In the genomic region with DNA sequence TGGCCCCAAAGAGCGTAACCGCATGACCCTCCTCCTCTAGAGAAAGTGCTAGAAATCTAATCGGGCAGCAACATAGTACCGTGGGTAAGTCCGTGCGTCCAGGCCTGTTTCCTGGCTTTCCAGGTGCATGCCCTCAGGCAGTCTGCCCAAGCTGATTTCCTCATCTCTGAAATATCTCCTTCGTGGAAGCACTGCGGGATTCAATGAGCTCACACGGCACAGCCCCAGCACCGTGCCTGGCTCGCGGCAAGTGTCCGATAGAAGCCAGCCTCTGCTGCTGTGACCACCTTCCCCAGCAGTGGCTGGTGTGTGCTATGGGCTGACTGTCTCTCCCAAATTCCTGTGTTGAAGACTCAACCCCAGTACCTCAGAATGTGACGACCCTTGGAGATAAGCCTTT, we compare ENCODE assay signal across 33 cellular contexts. TPM values are rescaled to one million over a fixed set of nuclear protein-coding genes. Genes with fewer than 3 reads are reported as not detected.
DNase-seq lines count a peak whose midpoint lies in the region; ATAC-seq, FAIRE-seq and TF ChIP-seq lines count a peak whose summit lies in the region.
"Had no signal": no experiment of that assay in that cellular context is flagged by ENCODE, and none has a peak within 500 bp of the region (broad histone marks: within the 10 kb centered on the region; RNA-seq: fewer than 3 reads in every experiment).

No MANE protein-coding gene starts in this region.

- H2AFZ ChIP-seq in KMS-11 (ENCODE audit: low read depth) (no peak overlapping the region), HepG2 (ENCODE audit: low read length) (no peak overlapping the region)

- intact Hi-C loops in HepG2 (cut with micrococcal nuclease; ENCODE audit: unreplicated experiment), result no loop called here
- intact Hi-C loops in CD4-positive, alpha-beta memory T cell (cut with micrococcal nuclease), result no loop called here

- DNase-seq in HepG2 (ENCODE audit: low spot score) (no peak), cerebellar nuclear complex (lab: John Stamatoyannopoulos, UW) (no peak)
- no peak for DNase-seq in CD4-positive, alpha-beta memory T cell
- DNase-seq: ACHN; activated CD4-positive, alpha-beta T cell treated with anti-CD3 and anti-CD28 coated beads for 48 hours; activated gamma-delta T cell treated with Interleukin-2 at 50 U/mL for 16 hours; activated naive CD8-positive, alpha-beta T cell treated with anti-CD3 and anti-CD28 coated beads, Interleukin-2, amount 50 U/mL, for 24 hours; activated T-cell treated with anti-CD3 and anti-CD28 coated beads, Interleukin-2, amount 50 U/mL, for 24 hours; EL; H7; KG1; NCI-H2029; NCI-H226; NCI-H69; ovary; PC-3; SHP77; stimulated activated CD4-positive, alpha-beta T cell treated with anti-CD3 and anti-CD28 coated beads, Interleukin-2, amount 100 ng/mL, for 24 hours; stimulated activated CD8-positive, alpha-beta memory T cell treated with anti-CD3 and anti-CD28 coated beads, Interleukin-4, amount 100 ng/mL, for 48 hours; stimulated activated naive CD8-positive, alpha-beta T cell treated with anti-CD3 and anti-CD28 coated beads, Interleukin-15, amount 100 ng/mL, for 72 hours had no signal

- H3K4me3 ChIP-seq in KMS-11 (IDR thresholded peaks at IDR 0.05; ENCODE audit: insufficient read depth, low read depth, low read length), result no peak overlapping the region
- no peak overlapping the region for H3K4me3 ChIP-seq in HepG2 (replicated peaks in 1 of 3; ENCODE audit: insufficient read depth in 1 of 3, low read depth in 2 of 3, low read length in 3 of 3)
- no peak overlapping the region for H3K4me3 ChIP-seq in skeletal muscle tissue (ENCODE audit: low read length in 3 of 3)
- H3K4me3 ChIP-seq in CD4-positive, alpha-beta memory T cell (ENCODE audit: low read length in 2 of 2), result no peak overlapping the region
- H3K4me3 ChIP-seq: ovary, spleen, thoracic aorta, uterus had no signal

- no peaks in the 10 kb centered on the region for H3K36me3 ChIP-seq in KMS-11 (ENCODE audit: insufficient read depth)
- H3K36me3 ChIP-seq in HepG2 (replicated peaks in 1 of 2; ENCODE audit: control insufficient read depth in 1 of 2, insufficient read depth in 2 of 2, low read length in 2 of 2), result peaks cover 2 to 19% of the 10 kb centered on the region in 2 experiments; a peak in 3 of 5 replicates
- peaks cover 36 to 60% (median 42%) of the 10 kb centered on the region in 3 donors for H3K36me3 ChIP-seq in skeletal muscle tissue (ENCODE audit: control insufficient read depth in 3 of 3, insufficient read depth in 3 of 3, low read length in 3 of 3)
- peaks cover 10% of the 10 kb centered on the region for H3K36me3 ChIP-seq in CD4-positive, alpha-beta memory T cell (ENCODE audit: insufficient read depth, low read length)
- H3K36me3 ChIP-seq: ovary, thoracic aorta, uterus had no signal

- H3K27ac ChIP-seq in KMS-11, result peak overlapping the region; percentile 97
- H3K27ac ChIP-seq in HepG2 (ENCODE audit: extremely low read length, insufficient read depth, low read length), result peak overlapping the region; percentile 81
- no peak overlapping the region for H3K27ac ChIP-seq in skeletal muscle tissue (ENCODE audit: low read depth, low read length)
- no peak overlapping the region for H3K27ac ChIP-seq in CD4-positive, alpha-beta memory T cell (ENCODE audit: low read depth, low read length)
- H3K27ac ChIP-seq: ovary, spleen, thoracic aorta, uterus had no signal

- H3K4me3 Mint-ChIP-seq in brain, result no peak overlapping the region
- H3K4me3 Mint-ChIP-seq in CD4-positive, alpha-beta memory T cell, result no peak overlapping the region
- H3K4me3 Mint-ChIP-seq: activated naive CD8-positive, alpha-beta T cell treated with anti-CD3 and anti-CD28 coated beads, Interleukin-2, amount 50 U/mL, for 24 hours; activated T-cell treated with anti-CD3 and anti-CD28 coated beads, Interleukin-2, amount 50 U/mL, for 24 hours; B cell; stimulated activated naive CD8-positive, alpha-beta T cell treated with anti-CD3 and anti-CD28 coated beads, Interleukin-15, amount 100 ng/mL, for 72 hours; T-helper 2 cell treated with Interferon-gamma antibody and Interleukin-4, amounts not matched to agents 5 μg/mL and 100 μg/mL, for 36 hours had no signal

- H3K9me3 ChIP-seq in HepG2 (ENCODE audit: low read length), result no peaks in the 10 kb centered on the region
- H3K9me3 ChIP-seq in skeletal muscle tissue (ENCODE audit: control insufficient read depth in 3 of 3, low read length in 3 of 3), result no peaks in the 10 kb centered on the region
- H3K9me3 ChIP-seq in CD4-positive, alpha-beta memory T cell (ENCODE audit: control insufficient read depth in 1 of 2, low read length in 2 of 2), result no peaks in the 10 kb centered on the region
- H3K9me3 ChIP-seq: ovary, spleen, thoracic aorta, uterus had no signal

- H3K9me3 Mint-ChIP-seq in brain, result peaks cover 0 to under 1% (median 0%) of the 10 kb centered on the region in 5 experiments
- H3K9me3 Mint-ChIP-seq in CD4-positive, alpha-beta memory T cell, result no peaks in the 10 kb centered on the region
- H3K9me3 Mint-ChIP-seq: activated naive CD8-positive, alpha-beta T cell treated with anti-CD3 and anti-CD28 coated beads, Interleukin-2, amount 50 U/mL, for 24 hours; activated T-cell treated with anti-CD3 and anti-CD28 coated beads, Interleukin-2, amount 50 U/mL, for 24 hours; stimulated activated naive CD8-positive, alpha-beta T cell treated with anti-CD3 and anti-CD28 coated beads, Interleukin-15, amount 100 ng/mL, for 72 hours; T-helper 2 cell treated with Interferon-gamma antibody and Interleukin-4, amounts not matched to agents 5 μg/mL and 100 μg/mL, for 36 hours had no signal

- H3K9ac ChIP-seq in KMS-11, result no peak overlapping the region
- H3K9ac ChIP-seq in HepG2 (ENCODE audit: insufficient read depth, low read depth, low read length), result no peak overlapping the region
- peak overlapping the region in 2 of 3 donors; percentile 11 to 35 for H3K9ac ChIP-seq in skeletal muscle tissue (ENCODE audit: low read depth in 1 of 3, low read length in 3 of 3)

- H3K4me1 ChIP-seq in KMS-11 (ENCODE audit: low read depth, poor library complexity, severe bottlenecking), result peaks cover 91% of the 10 kb centered on the region
- peaks cover 84% of the 10 kb centered on the region for H3K4me1 ChIP-seq in HepG2 (ENCODE audit: insufficient read depth, low read length)
- H3K4me1 ChIP-seq in skeletal muscle tissue (ENCODE audit: control insufficient read depth in 3 of 3, insufficient read depth in 3 of 3, low read length in 3 of 3), result peaks cover 31 to 71% (median 37%) of the 10 kb centered on the region in 3 donors
- H3K4me1 ChIP-seq in CD4-positive, alpha-beta memory T cell (ENCODE audit: insufficient read depth, low read length), result no peaks in the 10 kb centered on the region
- H3K4me1 ChIP-seq: uterus had no signal

- in situ Hi-C loops in HepG2 (cut with HindIII; ENCODE audit: extremely low pct_ligation_motif_present, low pct_unique_long_range_greater_than_20kb), result loop anchor here (10.0 kb wide), 1 partner anchor 126 kb away; a partner anchor contains a TSS

- no TSS peak for BruUV-seq in HepG2 (replicated peaks; lab: Mats Ljungman, UMichigan)

- no peak for ATAC-seq in HepG2
- ATAC-seq in HG02973 (IDR thresholded peaks at IDR 0.05; ENCODE audit: unreplicated experiment), result no peak
- ATAC-seq: activated naive CD8-positive, alpha-beta T cell treated with anti-CD3 and anti-CD28 coated beads, Interleukin-2, amount 50 U/mL, for 24 hours; PC-3; stimulated activated naive CD8-positive, alpha-beta T cell treated with anti-CD3 and anti-CD28 coated beads, Interleukin-15, amount 100 ng/mL, for 72 hours had no signal

- H3K79me2 ChIP-seq in KMS-11 (ENCODE audit: insufficient read depth, low read depth) (no peaks in the 10 kb centered on the region), HepG2 (ENCODE audit: insufficient read depth, low read length) (no peaks in the 10 kb centered on the region)

- FAIRE-seq in HepG2 (lab: Jason Lieb, UNC), result no peak
- FAIRE-seq: endometrium, frontal cortex, GM12891, HTR-8/SVneo had no signal

- CTCF ChIA-PET in HepG2 (lab: Yijun Ruan, JAX; ENCODE audit: low intra/inter-chr PET ratio, low total read pairs), result no interaction called here
- CTCF ChIA-PET in CD4-positive, alpha-beta memory T cell (lab: Charles Lee; ENCODE audit: partially characterized antibody), result interaction anchor here (0.7 to 8.7 kb wide), 2 partner anchors 249 to 267 kb away, joined by 3 to 81 read pairs; no protein-coding TSS in a partner anchor

- no peak for TF ChIP-seq POLR2A in HepG2 (IDR thresholded peaks at IDR 0.05; ENCODE audit: insufficient read depth in 1 of 2, low read depth in 2 of 2, low read length in 2 of 2)

- no peak for TF ChIP-seq RAD21 in HepG2 (CRISPR knock-in tag; IDR thresholded peaks at IDR 0.05)

- no peak for TF ChIP-seq CTCF in KMS-11 (conservative IDR thresholded peaks at IDR 0.05; ENCODE audit: low read depth, low read length)
- no peak for TF ChIP-seq CTCF in brain (conservative IDR thresholded peaks at IDR 0.05)
- TF ChIP-seq CTCF in HepG2 (CRISPR knock-in tag; IDR thresholded peaks at IDR 0.05), result no peak

- peak overlapping the region; percentile 21; the same call in 1 of the 2 replicates for H3K4me2 ChIP-seq in KMS-11
- no peak overlapping the region for H3K4me2 ChIP-seq in HepG2 (ENCODE audit: low read depth, low read length)

- H4K20me1 ChIP-seq in KMS-11 (ENCODE audit: insufficient read depth) (no peaks in the 10 kb centered on the region), HepG2 (ENCODE audit: insufficient read depth, low read length) (no peaks in the 10 kb centered on the region)

- H3K27me3 Mint-ChIP-seq in brain, result no peaks in the 10 kb centered on the region
- H3K27me3 Mint-ChIP-seq in CD4-positive, alpha-beta memory T cell, result no peaks in the 10 kb centered on the region
- H3K27me3 Mint-ChIP-seq: activated naive CD8-positive, alpha-beta T cell treated with anti-CD3 and anti-CD28 coated beads, Interleukin-2, amount 50 U/mL, for 24 hours; activated T-cell treated with anti-CD3 and anti-CD28 coated beads, Interleukin-2, amount 50 U/mL, for 24 hours; B cell; stimulated activated naive CD8-positive, alpha-beta T cell treated with anti-CD3 and anti-CD28 coated beads, Interleukin-15, amount 100 ng/mL, for 72 hours had no signal

- peaks cover 11% of the 10 kb centered on the region for H3K4me1 Mint-ChIP-seq in brain
- H3K4me1 Mint-ChIP-seq in CD4-positive, alpha-beta memory T cell, result peaks cover 0 to 3% (median 0%) of the 10 kb centered on the region in 4 donors
- H3K4me1 Mint-ChIP-seq: activated naive CD8-positive, alpha-beta T cell treated with anti-CD3 and anti-CD28 coated beads, Interleukin-2, amount 50 U/mL, for 24 hours had no signal

- H3K27ac Mint-ChIP-seq in brain, result peak overlapping the region in 3 of 5 experiments; percentile 10 to 58 (median 17)
- H3K27ac Mint-ChIP-seq in CD4-positive, alpha-beta memory T cell, result peak overlapping the region in 1 of 7 donors; percentile 35
- H3K27ac Mint-ChIP-seq: activated naive CD8-positive, alpha-beta T cell treated with anti-CD3 and anti-CD28 coated beads, Interleukin-2, amount 50 U/mL, for 24 hours; activated T-cell treated with anti-CD3 and anti-CD28 coated beads, Interleukin-2, amount 50 U/mL, for 24 hours; B cell; T-helper 2 cell treated with Interferon-gamma antibody and Interleukin-4, amounts not matched to agents 5 μg/mL and 100 μg/mL, for 36 hours had no signal

- WGBS in HepG2 (ENCODE audit: low lambda C conversion rate), result 98% methylated on average over 9 of the region's 14 CpGs

- peaks cover 38% of the 10 kb centered on the region for H3K36me3 Mint-ChIP-seq in brain
- peaks cover 21 to 45% of the 10 kb centered on the region in 2 donors for H3K36me3 Mint-ChIP-seq in CD4-positive, alpha-beta memory T cell

- TF ChIP-seq EP300 in HepG2 (IDR thresholded peaks at IDR 0.05; ENCODE audit: low read depth in 2 of 2, low read length in 2 of 2) (no peak), HepG2 (CRISPR knock-in tag; IDR thresholded peaks at IDR 0.05; ENCODE audit: borderline replicate concordance) (no peak)

- H3K27me3 ChIP-seq in KMS-11 (ENCODE audit: insufficient read depth, low read depth) (no peaks in the 10 kb centered on the region), HepG2 (ENCODE audit: control insufficient read depth in 1 of 2, insufficient read depth in 2 of 2, low read length in 2 of 2) (no peaks in the 10 kb centered on the region), skeletal muscle tissue (ENCODE audit: control insufficient read depth in 3 of 3, insufficient read depth in 3 of 3, low read length in 3 of 3) (no peaks in the 10 kb centered on the region)
- H3K27me3 ChIP-seq in CD4-positive, alpha-beta memory T cell (ENCODE audit: insufficient read depth, low read length), result no peaks in the 10 kb centered on the region
- H3K27me3 ChIP-seq: ovary, spleen, uterus had no signal

- POLR2A ChIA-PET in HepG2 (lab: Yijun Ruan, JAX), result interaction anchor here (1.4 to 7.7 kb wide), 2 partner anchors 43 to 130 kb away, joined by 4 to 87 read pairs; no protein-coding TSS in a partner anchor
- POLR2A ChIA-PET in CD4-positive, alpha-beta memory T cell (lab: Charles Lee; ENCODE audit: partially characterized antibody), result no interaction called here

RNA-seq across cellular contexts. Expression of a gene that starts 20.7 kb away (rescaled TPM):
- polyA plus RNA-seq in brain (ENCODE audit: insufficient read depth, low read depth, low replicate concordance), result 15.8 TPM
- total RNA-seq in HepG2 (2016; rRNA removed; fragmentation: Illumina TruSeq; extraction: Trizol), result 45.0 and 45.6 TPM in 2 replicates
- 11.4 and 11.5 TPM in 2 replicates for total RNA-seq in HepG2 (2016; cell fraction: cytosol; rRNA removed; fragmentation: Illumina TruSeq; extraction: Trizol; ENCODE audit: low read depth)
- total RNA-seq in HepG2 (2016; cell fraction: insoluble cytoplasmic fraction; rRNA removed; fragmentation: Illumina TruSeq; extraction: Trizol), result 46.3 and 47.2 TPM in 2 replicates
- total RNA-seq in HepG2 (2016; cell fraction: membrane; rRNA removed; fragmentation: Illumina TruSeq; extraction: Trizol), result 25.9 and 29.8 TPM in 2 replicates
- total RNA-seq in HepG2 (2016; cell fraction: nucleus; rRNA removed; fragmentation: Illumina TruSeq; extraction: Trizol), result 46.8 and 51.8 TPM in 2 replicates
- polyA plus RNA-seq in HepG2 (2011; rRNA removed), result 51.6 and 52.9 TPM in 2 replicates
- 42.4 and 53.0 TPM in 2 replicates for polyA plus RNA-seq in HepG2 (2011; cell fraction: cytosol; rRNA removed)
- 68.4 and 69.6 TPM in 2 replicates for polyA plus RNA-seq in HepG2 (2011; cell fraction: nucleus; rRNA removed)
- polyA plus RNA-seq in HepG2 (2012), result 36.1 and 41.1 TPM in 2 replicates
- 6.0 and 7.2 TPM in 2 replicates for polyA plus RNA-seq in HepG2 (2016; cell fraction: cytosol; fragmentation: Illumina TruSeq; extraction: Trizol; ENCODE audit: low read depth)
- polyA plus RNA-seq in HepG2 (2016; cell fraction: insoluble cytoplasmic fraction; fragmentation: Illumina TruSeq; extraction: Trizol; ENCODE audit: low read depth), result 43.9 and 44.1 TPM in 2 replicates
- 16.2 and 17.9 TPM in 2 replicates for polyA plus RNA-seq in HepG2 (2016; cell fraction: membrane; fragmentation: Illumina TruSeq; extraction: Trizol; ENCODE audit: low read depth)
- polyA plus RNA-seq in HepG2 (2016; cell fraction: nucleus; fragmentation: Illumina TruSeq; extraction: Trizol; ENCODE audit: insufficient read depth, low read depth), result 85.9 and 93.8 TPM in 2 replicates
- polyA minus RNA-seq in HepG2 (2011; rRNA and poly(A)+ RNA removed; ENCODE audit: low replicate concordance), result 74.1 and 168 TPM in 2 replicates
- polyA minus RNA-seq in HepG2 (2011; cell fraction: cytosol; rRNA and poly(A)+ RNA removed), result 31.0 and 34.3 TPM in 2 replicates
- polyA minus RNA-seq in HepG2 (2011; cell fraction: nucleus; rRNA and poly(A)+ RNA removed), result 60.8 and 66.2 TPM in 2 replicates
- total RNA-seq in skeletal muscle tissue, result 57.9 TPM
- 10 to 100 TPM; 39.3 to 41.2 TPM for total RNA-seq in CD4-positive, alpha-beta memory T cell
- 10 to 100 TPM; 18.5 to 19.8 TPM for polyA plus RNA-seq in CD4-positive, alpha-beta memory T cell

RNA-seq across cellular contexts. Expression of a gene that starts 20.8 kb away (rescaled TPM):
- polyA plus RNA-seq in brain (ENCODE audit: insufficient read depth, low read depth, low replicate concordance) (31.6 TPM), HepG2 (2011; rRNA removed) (10.2 and 10.4 TPM in 2 replicates)
- total RNA-seq in HepG2 (2016; rRNA removed; fragmentation: Illumina TruSeq; extraction: Trizol) (25.7 and 30.9 TPM in 2 replicates), skeletal muscle tissue (14.1 TPM)
- 4.3 and 4.7 TPM in 2 replicates for total RNA-seq in HepG2 (2016; cell fraction: cytosol; rRNA removed; fragmentation: Illumina TruSeq; extraction: Trizol; ENCODE audit: low read depth)
- 25.2 and 33.9 TPM in 2 replicates for total RNA-seq in HepG2 (2016; cell fraction: insoluble cytoplasmic fraction; rRNA removed; fragmentation: Illumina TruSeq; extraction: Trizol)
- total RNA-seq in HepG2 (2016; cell fraction: membrane; rRNA removed; fragmentation: Illumina TruSeq; extraction: Trizol), result 11.4 and 12.1 TPM in 2 replicates
- total RNA-seq in HepG2 (2016; cell fraction: nucleus; rRNA removed; fragmentation: Illumina TruSeq; extraction: Trizol), result 17.6 and 18.5 TPM in 2 replicates
- polyA plus RNA-seq in HepG2 (2011; cell fraction: cytosol; rRNA removed), result 6.6 and 10.7 TPM in 2 replicates
- polyA plus RNA-seq in HepG2 (2011; cell fraction: nucleus; rRNA removed), result 3.4 and 4.2 TPM in 2 replicates
- 8.2 and 8.8 TPM in 2 replicates for polyA plus RNA-seq in HepG2 (2012)
- polyA plus RNA-seq in HepG2 (2016; cell fraction: cytosol; fragmentation: Illumina TruSeq; extraction: Trizol; ENCODE audit: low read depth), result 3.3 and 3.4 TPM in 2 replicates
- polyA plus RNA-seq in HepG2 (2016; cell fraction: insoluble cytoplasmic fraction; fragmentation: Illumina TruSeq; extraction: Trizol; ENCODE audit: low read depth), result 27.7 and 31.2 TPM in 2 replicates
- 6.7 and 7.0 TPM in 2 replicates for polyA plus RNA-seq in HepG2 (2016; cell fraction: membrane; fragmentation: Illumina TruSeq; extraction: Trizol; ENCODE audit: low read depth)
- polyA plus RNA-seq in HepG2 (2016; cell fraction: nucleus; fragmentation: Illumina TruSeq; extraction: Trizol; ENCODE audit: insufficient read depth, low read depth), result 14.7 and 15.9 TPM in 2 replicates
- 2.5 and 4.9 TPM in 2 replicates for polyA minus RNA-seq in HepG2 (2011; rRNA and poly(A)+ RNA removed; ENCODE audit: low replicate concordance)
- 3.3 and 6.6 TPM in 2 replicates for polyA minus RNA-seq in HepG2 (2011; cell fraction: cytosol; rRNA and poly(A)+ RNA removed)
- polyA minus RNA-seq in HepG2 (2011; cell fraction: nucleus; rRNA and poly(A)+ RNA removed), result 10.6 and 13.4 TPM in 2 replicates
- 10 to 100 TPM; 12.6 to 13.2 TPM for total RNA-seq in CD4-positive, alpha-beta memory T cell
- polyA plus RNA-seq in CD4-positive, alpha-beta memory T cell, result 10 to 100 TPM in 1 of 2 donors, 1 to 10 TPM in 1; 8.4 to 13.7 TPM

Comparison
In these comparisons a context has a peak if more than half of its experiments do, and no peak if none do; other contexts are left out.
1. H3K27ac ChIP-seq: peak in KMS-11 (single experiment) and HepG2 (single experiment); none in skeletal muscle tissue (single experiment) and CD4-positive, alpha-beta memory T cell (single experiment).
2. H3K9ac ChIP-seq: peak in skeletal muscle tissue (2 of 3); none in KMS-11 (single experiment) and HepG2 (single experiment).